Comparison of ENCODE assay signal across 8 cellular contexts in genomic region chr1:39183503-39184353, GRCh38. TPM values are rescaled to one million over a fixed set of nuclear protein-coding genes. Genes with fewer than 3 reads are reported as not detected.
DNase-seq lines count a peak whose midpoint lies in the region; ATAC-seq and TF ChIP-seq lines count a peak whose summit lies in the region.

No MANE protein-coding gene starts in this region.

- H3K27me3 ChIP-seq in body of pancreas = no peaks in the 10 kb centered on the region
- no peaks in the 10 kb centered on the region for H3K27me3 ChIP-seq in left lung

- intact Hi-C loops in body of pancreas (cut with DNase I) = loop anchor here (10.0 kb wide), 1 partner anchor 79 kb away; no protein-coding TSS in a partner anchor
- intact Hi-C loops in left lung (cut with DNase I) = loop anchor here (10.0 kb wide), 1 partner anchor 79 kb away; no protein-coding TSS in a partner anchor

- TF ChIP-seq POLR2A in body of pancreas (IDR thresholded peaks at IDR 0.05) = no peak

- H3K27ac ChIP-seq in body of pancreas (peak overlapping the region; percentile 11 to 56 (median 47)), left lung (peak overlapping the region; percentile 72 to 75)

- H3K36me3 ChIP-seq in body of pancreas (replicated peaks in 1 of 2; ENCODE audit: insufficient read depth in 1 of 2, low read depth in 2 of 2) = no peaks in the 10 kb centered on the region
- no peaks in the 10 kb centered on the region for H3K36me3 ChIP-seq in left lung

- H3K4me3 ChIP-seq in body of pancreas (no peak overlapping the region), left lung (no peak overlapping the region)

- TF ChIP-seq CTCF in AG09319 (IDR thresholded peaks at IDR 0.05; ENCODE audit: low read depth, low read length) = peak; percentile 10
- peak in 6 of 7 experiments; percentile 14 to 55 (median 44) for TF ChIP-seq CTCF in body of pancreas (IDR thresholded peaks at IDR 0.05)
- peak; percentile 21 to 66 for TF ChIP-seq CTCF in left lung (IDR thresholded peaks at IDR 0.05)

- no peaks in the 10 kb centered on the region for H3K9me3 ChIP-seq in body of pancreas
- H3K9me3 ChIP-seq in left lung = no peaks in the 10 kb centered on the region

- 65 to 84% methylated on average over 4 of the region's 4 CpGs for WGBS in body of pancreas, 2 donors

- peaks cover 35% of the 10 kb centered on the region for H3K4me1 ChIP-seq in body of pancreas
- peaks cover 25 to 56% of the 10 kb centered on the region in 2 donors for H3K4me1 ChIP-seq in left lung

- DNase-seq in AG09319 (ENCODE audit: extremely low read depth, low read depth) (no peak), NCI-H146 (lab: John Stamatoyannopoulos, UW) (peak; percentile 72), UCSD-AML1 (lab: John Stamatoyannopoulos, UW; ENCODE audit: unreplicated experiment) (peak; percentile 69), body of pancreas (peak; percentile 55 to 71 (median 64)), left lung (peak in 1 of 2 donors; percentile 69), NCI-H1930 (lab: John Stamatoyannopoulos, UW) (no peak)
- peak; percentile 61 for DNase-seq in stimulated activated CD8-positive, alpha-beta memory T cell treated with anti-CD3 and anti-CD28 coated beads, Interleukin-12 subunit alpha, Interleukin-12 subunit beta, amount 100 ng/mL, for 24 hours (ENCODE audit: extremely low read depth)

- ATAC-seq in GM21390 (IDR thresholded peaks at IDR 0.05; ENCODE audit: unreplicated experiment) = peak; percentile 58
- peak; percentile 80 for ATAC-seq in body of pancreas
- ATAC-seq in left lung = peak; percentile 82

RNA-seq across cellular contexts. Expression of gene MACF1, which starts 20.8 kb away (rescaled TPM):
- total RNA-seq in body of pancreas (100 to 1,000 TPM; 144 to 190 TPM), left lung (100 to 1,000 TPM; 358 to 385 TPM)

Comparison
In these comparisons a context has a peak if more than half of its experiments do, and no peak if none do; other contexts are left out.
1. DNase-seq: peak in NCI-H146 (single experiment), UCSD-AML1 (single experiment), body of pancreas (4 of 4) and stimulated activated CD8-positive, alpha-beta memory T cell treated with anti-CD3 and anti-CD28 coated beads, Interleukin-12 subunit alpha, Interleukin-12 subunit beta, amount 100 ng/mL, for 24 hours (single experiment); none in AG09319 (single experiment) and NCI-H1930 (0 of 2).
2. Peak in every context shown above with its lines, with median percentiles within 50 percentile points of each other: CTCF ChIP-seq and ATAC-seq.